In the genomic region with DNA sequence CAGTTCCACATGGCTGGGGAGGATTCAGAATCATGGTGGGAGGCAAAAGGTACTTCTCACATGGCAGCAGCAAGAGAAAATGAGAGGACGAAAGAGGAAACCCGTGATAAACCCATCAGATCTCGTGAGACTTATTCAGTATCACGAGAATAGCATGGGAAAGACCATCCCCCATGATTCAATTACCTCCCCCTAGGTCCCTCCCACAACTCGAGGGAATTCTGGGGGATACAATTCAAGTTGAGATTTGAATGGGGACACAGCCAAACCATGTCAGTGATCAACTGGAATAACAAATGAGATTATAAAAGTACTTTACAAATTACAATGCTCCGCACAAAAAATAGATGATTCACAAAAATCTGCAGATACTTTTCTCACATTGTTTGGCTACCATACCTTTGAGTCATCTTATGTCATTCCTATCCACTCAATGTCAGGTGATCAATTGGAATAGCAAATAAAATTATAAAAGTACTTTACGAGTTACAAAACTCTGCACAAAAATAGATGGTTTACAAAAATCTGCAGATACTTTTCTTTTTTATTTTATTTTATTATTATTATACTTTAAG, we compare ENCODE assay signal across 21 cellular contexts.
A peak's percentile ranks its signal among the peaks of the same experiment; 100 is the strongest.
DNase-seq lines count a peak whose midpoint lies in the region; ATAC-seq, FAIRE-seq and TF ChIP-seq lines count a peak whose summit lies in the region.
"Had no signal": no experiment of that assay in that cellular context is flagged by ENCODE, and none has a peak within 500 bp of the region (broad histone marks: within the 10 kb centered on the region; RNA-seq: fewer than 3 reads in every experiment).

No MANE protein-coding gene starts in this region.

- FAIRE-seq in urothelium cell line (lab: Jason Lieb, UNC) = no peak
- FAIRE-seq: RCC 7860 had no signal

- H3K4me3 ChIP-seq in fibroblast of mammary gland (ENCODE audit: control insufficient read depth, low read depth, low read length) (no peak overlapping the region), Peyer's patch (no peak overlapping the region), psoas muscle (no peak overlapping the region)
- H3K4me3 ChIP-seq: HAP-1 had no signal

- H3K4me1 ChIP-seq in Peyer's patch (no peaks in the 10 kb centered on the region), psoas muscle (no peaks in the 10 kb centered on the region)
- H3K4me1 ChIP-seq: HAP-1 had no signal

- WGBS in psoas muscle, 3 donors = 85 to 90% (median 87%) methylated on average over 7 of the region's 7 CpGs

- no peaks in the 10 kb centered on the region for H3K9me3 ChIP-seq in Peyer's patch
- H3K9me3 ChIP-seq in psoas muscle = no peaks in the 10 kb centered on the region
- H3K9me3 ChIP-seq: HAP-1 had no signal

- no peak for ATAC-seq in psoas muscle

- intact Hi-C loops in psoas muscle (cut with DNase I) = no loop called here

- H3K27ac ChIP-seq in Peyer's patch (no peak overlapping the region), psoas muscle (no peak overlapping the region)

- TF ChIP-seq POLR2A in Peyer's patch (IDR thresholded peaks at IDR 0.05) = no peak

- no peaks in the 10 kb centered on the region for H3K27me3 ChIP-seq in Peyer's patch
- no peaks in the 10 kb centered on the region for H3K27me3 ChIP-seq in psoas muscle (ENCODE audit: insufficient read depth in 3 of 3, low read length in 2 of 3)

- no peak for TF ChIP-seq CTCF in fibroblast of mammary gland (conservative IDR thresholded peaks at IDR 0.05; ENCODE audit: control insufficient read depth, insufficient read depth, low read depth, low read length)
- TF ChIP-seq CTCF in Peyer's patch (IDR thresholded peaks at IDR 0.05) = no peak
- no peak for TF ChIP-seq CTCF in psoas muscle (IDR thresholded peaks at IDR 0.05)

- H3K36me3 ChIP-seq in Peyer's patch (no peaks in the 10 kb centered on the region), psoas muscle (ENCODE audit: insufficient read depth in 1 of 2, low read depth in 1 of 2) (no peaks in the 10 kb centered on the region)
- H3K36me3 ChIP-seq: HAP-1 had no signal

- peak; percentile 43 for DNase-seq in HS-5 (ENCODE audit: low read depth)
- DNase-seq in RPMI7951 (ENCODE audit: low read depth) = peak; percentile 4
- DNase-seq in fibroblast of mammary gland (ENCODE audit: low read depth) = peak; percentile 10
- DNase-seq in urothelium cell line (ENCODE audit: low spot score) = peak; percentile 12
- DNase-seq in DMS114 treated with DMSO at 0.1 percent for 48 hours (lab: John Stamatoyannopoulos, UW; ENCODE audit: unreplicated experiment) = no peak
- DNase-seq in Peyer's patch = no peak
- DNase-seq in psoas muscle = no peak
- DNase-seq: AML-193, DND-41, GDM1, Karpas-422, MM.1S, NCI-H1092, NCI-H1436 treated with DMSO at 0.1 percent for 48 hours, NCI-H2029 treated with DMSO at 0.1 percent for 48 hours, NCI-H2171, NCI-H526, SHP77, T-helper 1 cell had no signal

Comparison
In these comparisons a context has a peak if more than half of its experiments do, and no peak if none do; other contexts are left out.
1. DNase-seq: peak in HS-5 (single experiment), RPMI7951 (single experiment), fibroblast of mammary gland (single experiment) and urothelium cell line (single experiment); none in DMS114 treated with DMSO at 0.1 percent for 48 hours (single experiment), Peyer's patch (0 of 3) and psoas muscle (0 of 2).